ENCODE assay signal across 9 cellular contexts in genomic region chrX:51420610-51421009, GRCh38.
DNase-seq lines count a peak whose midpoint lies in the region; ATAC-seq and TF ChIP-seq lines count a peak whose summit lies in the region.
"Had no signal": no experiment of that assay in that cellular context is flagged by ENCODE, and none has a peak within 500 bp of the region (broad histone marks: within the 10 kb centered on the region; RNA-seq: fewer than 3 reads in every experiment).

No MANE protein-coding gene starts in this region.

- H3K27ac Mint-ChIP-seq in endothelial cell (ENCODE audit: unreplicated experiment) = no peak overlapping the region
- H3K27ac Mint-ChIP-seq in osteocyte (ENCODE audit: unreplicated experiment) = no peak overlapping the region
- H3K27ac Mint-ChIP-seq: activated naive CD8-positive, alpha-beta T cell treated with anti-CD3 and anti-CD28 coated beads, Interleukin-2, amount 10 ng/mL, durations not matched to agents 7 days and 5 days had no signal

- no peaks in the 10 kb centered on the region for H3K4me1 Mint-ChIP-seq in endothelial cell (ENCODE audit: unreplicated experiment)
- no peaks in the 10 kb centered on the region for H3K4me1 Mint-ChIP-seq in osteocyte (ENCODE audit: unreplicated experiment)
- H3K4me1 Mint-ChIP-seq: activated naive CD8-positive, alpha-beta T cell treated with anti-CD3 and anti-CD28 coated beads, Interleukin-2, amount 10 ng/mL, durations not matched to agents 7 days and 5 days had no signal

- H3K27me3 Mint-ChIP-seq in endothelial cell (ENCODE audit: unreplicated experiment) = no peaks in the 10 kb centered on the region
- H3K27me3 Mint-ChIP-seq in osteocyte (ENCODE audit: unreplicated experiment) = peaks cover 11% of the 10 kb centered on the region
- H3K27me3 Mint-ChIP-seq: activated naive CD8-positive, alpha-beta T cell treated with anti-CD3 and anti-CD28 coated beads, Interleukin-2, amount 10 ng/mL, durations not matched to agents 7 days and 5 days had no signal

- H3K4me3 Mint-ChIP-seq in endothelial cell (ENCODE audit: unreplicated experiment) = no peak overlapping the region
- no peak overlapping the region for H3K4me3 Mint-ChIP-seq in osteocyte (ENCODE audit: unreplicated experiment)
- H3K4me3 Mint-ChIP-seq: activated naive CD8-positive, alpha-beta T cell treated with anti-CD3 and anti-CD28 coated beads, Interleukin-2, amount 10 ng/mL, durations not matched to agents 7 days and 5 days had no signal

- H3K9me3 Mint-ChIP-seq in endothelial cell (ENCODE audit: unreplicated experiment) = no peaks in the 10 kb centered on the region
- H3K9me3 Mint-ChIP-seq in osteocyte (ENCODE audit: unreplicated experiment) = peaks cover 2% of the 10 kb centered on the region
- H3K9me3 Mint-ChIP-seq: activated naive CD8-positive, alpha-beta T cell treated with anti-CD3 and anti-CD28 coated beads, Interleukin-2, amount 10 ng/mL, durations not matched to agents 7 days and 5 days had no signal

- no peaks in the 10 kb centered on the region for H3K36me3 Mint-ChIP-seq in endothelial cell (ENCODE audit: low read depth, unreplicated experiment)
- H3K36me3 Mint-ChIP-seq in osteocyte (ENCODE audit: unreplicated experiment) = no peaks in the 10 kb centered on the region
- H3K36me3 Mint-ChIP-seq: activated naive CD8-positive, alpha-beta T cell treated with anti-CD3 and anti-CD28 coated beads, Interleukin-2, amount 10 ng/mL, durations not matched to agents 7 days and 5 days had no signal

- ATAC-seq in GM19463 (IDR thresholded peaks at IDR 0.05; ENCODE audit: unreplicated experiment) = no peak
- no peak for ATAC-seq in GM19455 (IDR thresholded peaks at IDR 0.05; ENCODE audit: unreplicated experiment)

- DNase-seq in NCI-H2171 treated with DMSO at 0.1 percent for 48 hours (lab: John Stamatoyannopoulos, UW) (peak; percentile 26), NCI-H2171 (lab: John Stamatoyannopoulos, UW) (no peak), H4 (ENCODE audit: low spot score) (peak; percentile 34), SK-MEL-5 (ENCODE audit: low read depth, low spot score) (peak; percentile 47), endothelial cell (ENCODE audit: low spot score) (peak; percentile 35), osteocyte (ENCODE audit: extremely low spot score, unreplicated experiment) (no peak)
- DNase-seq: activated naive CD8-positive, alpha-beta T cell treated with anti-CD3 and anti-CD28 coated beads, Interleukin-2, amount 10 ng/mL, durations not matched to agents 7 days and 5 days had no signal

- in situ Hi-C loops in SK-MEL-5 (cut with HindIII; ENCODE audit: low pct_unique_long_range_greater_than_20kb, low sequenced_read_pairs) = no loop called here

- TF ChIP-seq CTCF in endothelial cell (IDR thresholded peaks at IDR 0.05; ENCODE audit: unreplicated experiment) (peak; percentile 62), osteocyte (IDR thresholded peaks at IDR 0.05) (peak; percentile 71)

Comparison
In these comparisons a context has a peak if more than half of its experiments do, and no peak if none do; other contexts are left out.
1. DNase-seq: peak in NCI-H2171 treated with DMSO at 0.1 percent for 48 hours (single experiment), H4 (single experiment), SK-MEL-5 (single experiment) and endothelial cell (single experiment); none in NCI-H2171 (single experiment) and osteocyte (single experiment).